Comparison of ENCODE assay signal across 23 cellular contexts in the genomic region with DNA sequence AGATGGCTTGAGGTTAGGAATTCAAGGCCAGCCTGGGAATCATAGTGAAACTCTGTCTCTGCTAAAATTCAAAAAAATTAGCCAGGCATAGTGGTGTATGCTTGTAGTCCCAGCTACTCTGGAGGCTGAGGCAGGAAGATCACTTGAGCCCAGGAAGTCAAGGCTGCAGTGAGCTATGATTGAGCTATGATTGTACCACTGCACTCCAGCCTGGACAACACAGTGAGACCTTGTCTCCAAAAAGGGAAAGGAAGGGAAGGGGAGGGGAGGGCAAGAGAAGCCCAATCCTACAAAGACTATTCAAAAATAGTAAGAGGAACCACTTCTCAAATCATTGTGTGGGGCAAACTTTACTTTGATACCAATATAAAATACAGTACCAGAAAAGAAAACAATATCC. TPM values are rescaled to one million over a fixed set of nuclear protein-coding genes. Genes with fewer than 3 reads are reported as not detected.
DNase-seq lines count a peak whose midpoint lies in the region; ATAC-seq and TF ChIP-seq lines count a peak whose summit lies in the region.
"Had no signal": no experiment of that assay in that cellular context is flagged by ENCODE, and none has a peak within 500 bp of the region (broad histone marks: within the 10 kb centered on the region; RNA-seq: fewer than 3 reads in every experiment).

No MANE protein-coding gene starts in this region.

- no peak for TF ChIP-seq CTCF in gastrocnemius medialis (IDR thresholded peaks at IDR 0.05 in 4 of 5, conservative IDR thresholded peaks at IDR 0.05 in 1 of 5)

- in situ Hi-C loops in gastrocnemius medialis (cut with MboI; ENCODE audit: low sequenced_read_pairs in 4 of 4) = loop anchor here in 1 of 4 donors (10.0 kb wide), 1 partner anchor 58 kb away; no protein-coding TSS in a partner anchor

- H3K36me3 ChIP-seq in KOPT-K1 (ENCODE audit: insufficient read depth, low read length) (peaks cover 28% of the 10 kb centered on the region), gastrocnemius medialis (no peaks in the 10 kb centered on the region)
- H3K36me3 ChIP-seq: prostate gland, WERI-Rb-1 had no signal

- H3K36me3 Mint-ChIP-seq in activated CD4-positive, alpha-beta T cell treated with anti-CD3 and anti-CD28 coated beads, Interleukin-2, amount 10 ng/mL, durations not matched to agents 24 days and 14 days (ENCODE audit: low read depth) = peaks cover 49% of the 10 kb centered on the region
- H3K36me3 Mint-ChIP-seq in activated naive CD8-positive, alpha-beta T cell = peaks cover 30% of the 10 kb centered on the region

- H3K4me1 ChIP-seq in gastrocnemius medialis = peaks cover 70 to 76% of the 10 kb centered on the region in 2 donors
- H3K4me1 ChIP-seq: A549, prostate gland had no signal

- peaks cover 80% of the 10 kb centered on the region for H3K4me1 Mint-ChIP-seq in activated CD4-positive, alpha-beta T cell treated with anti-CD3 and anti-CD28 coated beads, Interleukin-2, amount 10 ng/mL, durations not matched to agents 24 days and 14 days
- peaks cover 90% of the 10 kb centered on the region for H3K4me1 Mint-ChIP-seq in activated naive CD8-positive, alpha-beta T cell (ENCODE audit: low read depth)

- H3K27ac ChIP-seq in KOPT-K1 (ENCODE audit: low read depth, low read length, poor library complexity, severe bottlenecking) (peak overlapping the region; percentile 29), gastrocnemius medialis (peak overlapping the region; percentile 89 to 95 (median 92))
- H3K27ac ChIP-seq: A549, prostate gland, RWPE1, WERI-Rb-1 had no signal

- peak overlapping the region; percentile 54 for H3K27ac Mint-ChIP-seq in activated CD4-positive, alpha-beta T cell treated with anti-CD3 and anti-CD28 coated beads, Interleukin-2, amount 10 ng/mL, durations not matched to agents 24 days and 14 days
- H3K27ac Mint-ChIP-seq in activated naive CD8-positive, alpha-beta T cell = peak overlapping the region; percentile 97
- H3K27ac Mint-ChIP-seq: endodermal cell, HFFc6, nephron progenitor cell, type B pancreatic cell had no signal

- no peak for TF ChIP-seq POLR2A in gastrocnemius medialis (IDR thresholded peaks at IDR 0.05)

- intact Hi-C loops in activated CD4-positive, alpha-beta T cell treated with anti-CD3 and anti-CD28 coated beads, Interleukin-2, amount 10 ng/mL, durations not matched to agents 24 days and 14 days (cut with micrococcal nuclease) = loop anchor here (1.0 kb wide), 1 partner anchor 9 kb away; no protein-coding TSS in a partner anchor
- intact Hi-C loops in gastrocnemius medialis (cut with DNase I; ENCODE audit: low total_unique reads) = loop anchor here (10.0 kb wide), 1 partner anchor 398 kb away; no protein-coding TSS in a partner anchor

- H3K4me3 ChIP-seq in gastrocnemius medialis = no peak overlapping the region
- H3K4me3 ChIP-seq: A549, prostate gland had no signal

- H3K9me3 ChIP-seq in KOPT-K1 (ENCODE audit: insufficient read depth, low read length, poor library complexity, severe bottlenecking) (no peaks in the 10 kb centered on the region), gastrocnemius medialis (no peaks in the 10 kb centered on the region)
- H3K9me3 ChIP-seq: A549, prostate gland had no signal

- no peaks in the 10 kb centered on the region for H3K9me3 Mint-ChIP-seq in activated CD4-positive, alpha-beta T cell treated with anti-CD3 and anti-CD28 coated beads, Interleukin-2, amount 10 ng/mL, durations not matched to agents 24 days and 14 days
- no peaks in the 10 kb centered on the region for H3K9me3 Mint-ChIP-seq in activated naive CD8-positive, alpha-beta T cell (ENCODE audit: low read depth)
- H3K9me3 Mint-ChIP-seq: endodermal cell, HFFc6, nephron progenitor cell had no signal

- no peaks in the 10 kb centered on the region for H3K27me3 ChIP-seq in gastrocnemius medialis

- ATAC-seq in gastrocnemius medialis = no peak
- no peak for ATAC-seq in GM21717 (IDR thresholded peaks at IDR 0.05; ENCODE audit: unreplicated experiment)
- ATAC-seq in HG03039 (IDR thresholded peaks at IDR 0.05; ENCODE audit: unreplicated experiment) = no peak
- ATAC-seq: A549; stimulated activated naive B cell treated with anti-CD40 and anti-IgM and Interleukin-4, amounts not matched to agents 10 μg/mL and 1 μg/mL and 100 μg/mL, for 72 hours had no signal

- no peaks in the 10 kb centered on the region for H3K27me3 Mint-ChIP-seq in activated CD4-positive, alpha-beta T cell treated with anti-CD3 and anti-CD28 coated beads, Interleukin-2, amount 10 ng/mL, durations not matched to agents 24 days and 14 days
- no peaks in the 10 kb centered on the region for H3K27me3 Mint-ChIP-seq in activated naive CD8-positive, alpha-beta T cell
- H3K27me3 Mint-ChIP-seq: stimulated activated naive B cell treated with anti-CD40 and anti-IgM and Interleukin-4, amounts not matched to agents 10 μg/mL and 1 μg/mL and 100 μg/mL, for 72 hours; type B pancreatic cell had no signal

- DNase-seq in activated CD4-positive, alpha-beta T cell treated with anti-CD3 and anti-CD28 coated beads, Interleukin-2, amount 10 ng/mL, durations not matched to agents 24 days and 14 days = no peak
- no peak for DNase-seq in activated CD4-positive, alpha-beta T cell treated with anti-CD3 and anti-CD28 coated beads, Interleukin-2, amount 50 U/mL, for 4 hours
- DNase-seq in gastrocnemius medialis = no peak
- no peak for DNase-seq in HuH-7.5 (ENCODE audit: low spot score)
- DNase-seq: anterior cingulate cortex; endodermal cell; HFFc6; islet precursor cell; mammary epithelial cell; NCI-H1930; NCI-H446 treated with DMSO at 0.1 percent for 48 hours; nephron progenitor cell; stimulated activated naive B cell treated with anti-CD40 and anti-IgM and Interleukin-4, amounts not matched to agents 10 μg/mL and 1 μg/mL and 100 μg/mL, for 72 hours; SW 1271; WERI-Rb-1 had no signal

- H3K4me3 Mint-ChIP-seq in activated CD4-positive, alpha-beta T cell treated with anti-CD3 and anti-CD28 coated beads, Interleukin-2, amount 10 ng/mL, durations not matched to agents 24 days and 14 days = peak overlapping the region; percentile 16
- peak overlapping the region; percentile 71 for H3K4me3 Mint-ChIP-seq in activated naive CD8-positive, alpha-beta T cell
- H3K4me3 Mint-ChIP-seq: endodermal cell; HFFc6; nephron progenitor cell; stimulated activated naive B cell treated with anti-CD40 and anti-IgM and Interleukin-4, amounts not matched to agents 10 μg/mL and 1 μg/mL and 100 μg/mL, for 72 hours; type B pancreatic cell had no signal

RNA-seq across cellular contexts. Expression of gene SEMA4D, which starts 11.2 kb away (rescaled TPM):
- total RNA-seq in activated CD4-positive, alpha-beta T cell treated with anti-CD3 and anti-CD28 coated beads, Interleukin-2, amount 10 ng/mL, durations not matched to agents 24 days and 14 days = 368 and 370 TPM in 2 replicates
- total RNA-seq in gastrocnemius medialis = 10 to 100 TPM; 23.6 to 77.0 (median 41.3) TPM
- total RNA-seq: HFFc6 had no signal
